ENCODE assay signal across 10 cellular contexts in the genomic region with DNA sequence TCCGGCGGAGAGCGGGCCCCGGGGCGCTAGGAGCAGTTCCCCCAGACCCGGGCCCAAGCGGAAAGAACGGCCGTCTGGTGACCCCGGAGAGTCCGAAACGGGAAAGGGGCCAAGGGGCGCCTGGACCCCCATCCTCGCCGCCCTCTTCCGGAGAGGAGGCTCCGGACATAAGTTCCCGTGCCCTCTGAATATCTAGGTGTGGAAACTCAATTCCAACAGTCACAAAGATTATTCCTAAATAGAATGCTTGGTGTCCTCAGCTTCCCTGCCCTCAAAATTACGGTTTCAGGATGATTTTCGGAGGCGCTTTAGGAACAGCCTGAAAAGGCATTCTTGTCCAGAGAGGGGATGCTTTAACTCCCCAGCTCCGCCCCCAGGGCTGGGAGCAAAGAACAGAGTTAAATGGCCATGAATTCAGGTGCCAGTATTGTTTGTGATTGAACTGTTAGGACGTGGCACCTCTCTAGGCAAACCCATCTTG. TPM values are rescaled to one million over a fixed set of nuclear protein-coding genes. Genes with fewer than 3 reads are reported as not detected.
DNase-seq lines count a peak whose midpoint lies in the region; ATAC-seq, FAIRE-seq and TF ChIP-seq lines count a peak whose summit lies in the region.
"Had no signal": no experiment of that assay in that cellular context is flagged by ENCODE, and none has a peak within 500 bp of the region (broad histone marks: within the 10 kb centered on the region; RNA-seq: fewer than 3 reads in every experiment).

No MANE protein-coding gene starts in this region.

- TF ChIP-seq POLR2A in GM12891 (IDR thresholded peaks at IDR 0.05; ENCODE audit: low read depth, low read length) = no peak

- no peaks in the 10 kb centered on the region for H3K27me3 Mint-ChIP-seq in memory B cell
- peaks cover 38% of the 10 kb centered on the region for H3K27me3 Mint-ChIP-seq in activated CD4-positive, alpha-beta T cell treated with anti-CD3 and anti-CD28 coated beads for 36 hours
- H3K27me3 Mint-ChIP-seq in activated T-cell treated with anti-CD3 and anti-CD28 coated beads, Interleukin-2, amount 50 U/mL, for 72 hours (ENCODE audit: low read depth) = peaks cover 68% of the 10 kb centered on the region

- no peak for TF ChIP-seq CTCF in HL-60 (IDR thresholded peaks at IDR 0.05; ENCODE audit: insufficient read depth, low read length)

- peak overlapping the region; percentile 39 for H3K4me3 ChIP-seq in HL-60 (replicated peaks; ENCODE audit: insufficient read depth, low read length)

- peaks cover 4% of the 10 kb centered on the region for H3K36me3 Mint-ChIP-seq in memory B cell
- H3K36me3 Mint-ChIP-seq in activated CD4-positive, alpha-beta T cell treated with anti-CD3 and anti-CD28 coated beads for 36 hours (ENCODE audit: low read depth) = no peaks in the 10 kb centered on the region
- peaks cover 0 to 3% of the 10 kb centered on the region in 2 donors for H3K36me3 Mint-ChIP-seq in activated T-cell treated with anti-CD3 and anti-CD28 coated beads, Interleukin-2, amount 50 U/mL, for 72 hours (ENCODE audit: insufficient read depth in 2 of 2)

- peaks cover 19% of the 10 kb centered on the region for H3K4me1 Mint-ChIP-seq in memory B cell
- peaks cover 11% of the 10 kb centered on the region for H3K4me1 Mint-ChIP-seq in activated CD4-positive, alpha-beta T cell treated with anti-CD3 and anti-CD28 coated beads for 36 hours
- peaks cover 22% of the 10 kb centered on the region for H3K4me1 Mint-ChIP-seq in activated T-cell treated with anti-CD3 and anti-CD28 coated beads, Interleukin-2, amount 50 U/mL, for 72 hours (ENCODE audit: low read depth)

- no peak for ATAC-seq in memory B cell (ENCODE audit: low read depth)
- no peak for ATAC-seq in GM19467 (IDR thresholded peaks at IDR 0.05; ENCODE audit: unreplicated experiment)
- ATAC-seq in activated CD4-positive, alpha-beta T cell treated with anti-CD3 and anti-CD28 coated beads for 36 hours = no peak
- no peak for ATAC-seq in activated T-cell treated with anti-CD3 and anti-CD28 coated beads, Interleukin-2, amount 50 U/mL, for 72 hours (replicated peaks in 1 of 2)

- H3K9me3 Mint-ChIP-seq in memory B cell = no peaks in the 10 kb centered on the region
- no peaks in the 10 kb centered on the region for H3K9me3 Mint-ChIP-seq in activated CD4-positive, alpha-beta T cell treated with anti-CD3 and anti-CD28 coated beads for 36 hours (ENCODE audit: low read depth)
- H3K9me3 Mint-ChIP-seq in activated T-cell treated with anti-CD3 and anti-CD28 coated beads, Interleukin-2, amount 50 U/mL, for 72 hours = no peaks in the 10 kb centered on the region

- DNase-seq in A172 (ENCODE audit: low spot score) (peak; percentile 33), HL-60 (ENCODE audit: low read depth in 1 of 2, low spot score in 1 of 2) (no peak), caudate nucleus (lab: John Stamatoyannopoulos, UW) (peak in 1 of 61 donors; percentile 50), memory B cell (ENCODE audit: low spot score in 2 of 2) (no peak), GM12891 (ENCODE audit: insufficient read length, low spot score) (no peak)
- DNase-seq in activated CD4-positive, alpha-beta T cell treated with anti-CD3 and anti-CD28 coated beads for 36 hours = no peak
- DNase-seq in activated T-cell treated with anti-CD3 and anti-CD28 coated beads, Interleukin-2, amount 50 U/mL, for 72 hours = no peak

- POLR2A ChIA-PET in activated CD4-positive, alpha-beta T cell treated with anti-CD3 and anti-CD28 coated beads for 36 hours (lab: Charles Lee) = no interaction called here

- peak overlapping the region; percentile 81 for H3K27ac Mint-ChIP-seq in memory B cell
- no peak overlapping the region for H3K27ac Mint-ChIP-seq in activated CD4-positive, alpha-beta T cell treated with anti-CD3 and anti-CD28 coated beads for 36 hours
- no peak overlapping the region for H3K27ac Mint-ChIP-seq in activated T-cell treated with anti-CD3 and anti-CD28 coated beads, Interleukin-2, amount 50 U/mL, for 72 hours

- no peaks in the 10 kb centered on the region for H3K27me3 ChIP-seq in HL-60 (ENCODE audit: insufficient read depth, poor library complexity, severe bottlenecking)

- peak overlapping the region; percentile 78 for H3K4me3 Mint-ChIP-seq in memory B cell
- no peak overlapping the region for H3K4me3 Mint-ChIP-seq in activated CD4-positive, alpha-beta T cell treated with anti-CD3 and anti-CD28 coated beads for 36 hours
- peak overlapping the region in 1 of 2 donors; percentile 29 for H3K4me3 Mint-ChIP-seq in activated T-cell treated with anti-CD3 and anti-CD28 coated beads, Interleukin-2, amount 50 U/mL, for 72 hours

- no peak for FAIRE-seq in GM12891 (lab: Jason Lieb, UNC)
- FAIRE-seq: colon, GM18507 had no signal

- intact Hi-C loops in activated CD4-positive, alpha-beta T cell treated with anti-CD3 and anti-CD28 coated beads for 36 hours (cut with DNase I, micrococcal nuclease) = no loop called here

- CTCF ChIA-PET in activated CD4-positive, alpha-beta T cell treated with anti-CD3 and anti-CD28 coated beads for 36 hours (lab: Charles Lee) = interaction anchor here (0.9 kb wide), 1 partner anchor 191 kb away, joined by 3 read pairs; no protein-coding TSS in a partner anchor

- H3K27ac ChIP-seq in HL-60 (replicated peaks) (no peak overlapping the region), caudate nucleus (ENCODE audit: low read depth, low read length) (peak overlapping the region; percentile 59)

TF ChIP-seq in GM12891, 5 proteins besides CTCF, POLR2A, EP300 and RAD21:
- TF ChIP-seq TAF1 (IDR thresholded peaks at IDR 0.05; ENCODE audit: low read depth, low read length) (no peak), POLR2AphosphoS5 (IDR thresholded peaks at IDR 0.05; ENCODE audit: low read depth, low read length) (no peak), POU2F2 (IDR thresholded peaks at IDR 0.05; ENCODE audit: low read depth, low read length) (no peak), SPI1 (IDR thresholded peaks at IDR 0.05; ENCODE audit: low read depth, low read length) (no peak), PAX5 (IDR thresholded peaks at IDR 0.05; ENCODE audit: insufficient read depth, low read length, severe bottlenecking) (no peak)

RNA-seq across cellular contexts. Expression of a gene that starts 0.7 kb away (rescaled TPM):
- total RNA-seq in A172 (2014; rRNA removed; shearing (Covaris generic)) = 42.3 and 48.8 TPM in 2 replicates
- polyA plus RNA-seq in GM12891 (2012; ENCODE audit: low read depth, missing spikeins) = 11.6 TPM
- total RNA-seq in activated CD4-positive, alpha-beta T cell treated with anti-CD3 and anti-CD28 coated beads for 36 hours = under 1 TPM; 0.14 to 0.21 TPM
- under 1 TPM; 0.12 to 0.21 TPM for total RNA-seq in activated T-cell treated with anti-CD3 and anti-CD28 coated beads, Interleukin-2, amount 50 U/mL, for 72 hours

Comparison
In these comparisons a context has a peak if more than half of its experiments do, and no peak if none do; other contexts are left out.
1. RNA of a gene that starts 0.7 kb away (total RNA-seq): 42.3 to 48.8 TPM in A172; 0.14 to 0.21 TPM in activated CD4-positive, alpha-beta T cell treated with anti-CD3 and anti-CD28 coated beads for 36 hours and 0.12 to 0.21 TPM in activated T-cell treated with anti-CD3 and anti-CD28 coated beads, Interleukin-2, amount 50 U/mL, for 72 hours; every median in the first group is over 10 times any median in the second.